Comparison of ENCODE assay signal across 8 cellular contexts in the genomic region with DNA sequence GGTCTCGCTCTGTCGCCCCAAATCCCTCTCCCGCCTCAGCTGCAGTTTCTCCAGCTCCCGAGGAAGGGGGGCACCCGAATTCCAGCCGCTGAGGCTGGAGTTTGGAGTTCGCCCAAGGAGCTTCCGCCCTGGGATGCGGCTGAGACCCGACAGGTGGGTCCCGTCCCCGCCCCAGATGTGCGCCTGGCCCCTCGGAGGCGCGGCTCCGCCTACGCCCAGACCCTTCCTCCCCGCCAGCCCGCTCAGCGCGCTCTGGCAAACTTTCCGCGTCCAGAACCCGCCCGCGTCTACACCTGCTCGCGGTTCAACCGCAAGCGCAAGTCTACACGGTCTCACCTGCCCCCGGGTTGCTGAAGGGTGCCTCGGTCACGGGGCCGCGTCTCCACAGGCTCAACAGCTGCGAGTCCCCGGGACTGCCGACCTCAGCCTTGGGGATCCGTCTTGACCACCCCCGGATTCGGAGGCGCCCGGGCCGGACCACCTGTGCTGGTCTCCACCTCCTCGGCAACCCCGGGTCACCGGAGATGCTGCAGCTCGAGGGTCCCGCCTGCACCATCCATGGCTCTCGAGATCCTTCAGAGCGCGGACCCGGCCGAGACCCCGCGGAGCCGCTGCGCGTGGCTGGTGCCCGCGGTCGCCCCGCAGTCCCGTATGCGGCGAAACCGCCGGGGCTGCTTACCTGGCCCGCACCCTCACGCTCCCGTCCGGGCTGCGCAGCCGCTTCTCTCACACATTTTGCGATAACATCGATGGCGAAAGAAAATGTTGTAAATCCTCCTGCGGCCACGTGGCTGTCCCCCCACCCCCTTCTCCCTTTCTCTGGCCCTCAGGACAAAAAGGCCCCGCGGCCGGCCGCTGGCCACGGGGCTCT.
A peak's percentile ranks its signal among the peaks of the same experiment; 100 is the strongest.
DNase-seq lines count a peak whose midpoint lies in the region; ATAC-seq and TF ChIP-seq lines count a peak whose summit lies in the region.

No MANE protein-coding gene starts in this region.

- H3K4me3 ChIP-seq in heart left ventricle: peak overlapping the region; percentile 27 to 75 (median 62)

- POLR2A ChIA-PET in activated CD4-positive, alpha-beta memory T cell treated with anti-CD3 and anti-CD28 coated beads, Interleukin-2, amount 10 ng/mL, durations not matched to agents 7 days and 5 days (lab: Charles Lee): interaction anchor here (0.7 to 2.3 kb wide), 4 partner anchors 9 to 100 kb away, joined by 3 to 12 read pairs (median 5); partner anchors contain the start of gene TCF20

- WGBS in heart left ventricle, 4 donors: 2 to 4% (median 3%) methylated on average over 18 to 86 of the region's 86 CpGs

- H3K9me3 Mint-ChIP-seq in activated CD4-positive, alpha-beta memory T cell treated with anti-CD3 and anti-CD28 coated beads, Interleukin-2, amount 10 ng/mL, durations not matched to agents 7 days and 5 days: no peaks in the 10 kb centered on the region

- peaks cover 0 to 47% (median 7%) of the 10 kb centered on the region in 9 donors for H3K27me3 ChIP-seq in heart left ventricle

- DNase-seq in activated effector memory CD4-positive, alpha-beta T cell treated with anti-CD3 and anti-CD28 coated beads, Interleukin-2, amount 50 U/mL, for 16 hours: peak; percentile 74
- DNase-seq in activated effector memory CD4-positive, alpha-beta T cell treated with Interleukin-2 at 50 U/mL for 16 hours: no peak
- peak; percentile 23 for DNase-seq in activated CD4-positive, alpha-beta memory T cell treated with anti-CD3 and anti-CD28 coated beads, Interleukin-2, amount 10 ng/mL, durations not matched to agents 7 days and 5 days
- DNase-seq in heart left ventricle: no peak
- DNase-seq in sciatic nerve (ENCODE audit: low spot score): peak; percentile 70
- no peak for DNase-seq in inferior parietal cortex (ENCODE audit: extremely low spot score)
- DNase-seq in OCI-M1 (lab: John Stamatoyannopoulos, UW): no peak

- peaks cover 17% of the 10 kb centered on the region for H3K4me1 Mint-ChIP-seq in activated CD4-positive, alpha-beta memory T cell treated with anti-CD3 and anti-CD28 coated beads, Interleukin-2, amount 10 ng/mL, durations not matched to agents 7 days and 5 days

- H3K9me3 ChIP-seq in heart left ventricle: no peaks in the 10 kb centered on the region

- no peak for TF ChIP-seq CTCF in heart left ventricle (IDR thresholded peaks at IDR 0.05)

- TF ChIP-seq POLR2A in heart left ventricle (IDR thresholded peaks at IDR 0.05): no peak

- CTCF ChIA-PET in activated CD4-positive, alpha-beta memory T cell treated with anti-CD3 and anti-CD28 coated beads, Interleukin-2, amount 10 ng/mL, durations not matched to agents 7 days and 5 days (lab: Charles Lee): interaction anchor here (1.0 to 1.5 kb wide), 5 partner anchors 69 to 622 kb away, joined by 3 to 4 read pairs (median 3); no protein-coding TSS in a partner anchor

- no peaks in the 10 kb centered on the region for H3K36me3 ChIP-seq in heart left ventricle

- H3K27me3 Mint-ChIP-seq in activated CD4-positive, alpha-beta memory T cell treated with anti-CD3 and anti-CD28 coated beads, Interleukin-2, amount 10 ng/mL, durations not matched to agents 7 days and 5 days: peaks cover 48% of the 10 kb centered on the region

- peak overlapping the region; percentile 82 for H3K4me3 Mint-ChIP-seq in activated CD4-positive, alpha-beta memory T cell treated with anti-CD3 and anti-CD28 coated beads, Interleukin-2, amount 10 ng/mL, durations not matched to agents 7 days and 5 days

- peaks cover 0 to 50% (median 30%) of the 10 kb centered on the region in 12 donors for H3K4me1 ChIP-seq in heart left ventricle

- H3K36me3 Mint-ChIP-seq in activated CD4-positive, alpha-beta memory T cell treated with anti-CD3 and anti-CD28 coated beads, Interleukin-2, amount 10 ng/mL, durations not matched to agents 7 days and 5 days (ENCODE audit: low read depth): no peaks in the 10 kb centered on the region

- no peak overlapping the region for H3K27ac Mint-ChIP-seq in activated CD4-positive, alpha-beta memory T cell treated with anti-CD3 and anti-CD28 coated beads, Interleukin-2, amount 10 ng/mL, durations not matched to agents 7 days and 5 days

- peak; percentile 15 for ATAC-seq in HG03571 (IDR thresholded peaks at IDR 0.05; ENCODE audit: unreplicated experiment)
- ATAC-seq in heart left ventricle: peak in 1 of 4 donors; percentile 1
- ATAC-seq in sciatic nerve: no peak

- intact Hi-C loops in heart left ventricle (cut with DNase I) (loop anchor here in 1 of 10 donors (5.0 kb wide), 1 partner anchor 276 kb away; the partner anchor contains the start of gene NDUFA6), sciatic nerve (cut with DNase I) (no loop called here)

- peak overlapping the region in 5 of 12 donors; percentile 14 to 79 (median 32) for H3K27ac ChIP-seq in heart left ventricle

Comparison
In these comparisons a context has a peak if more than half of its experiments do, and no peak if none do; other contexts are left out.
1. DNase-seq: peak in activated effector memory CD4-positive, alpha-beta T cell treated with anti-CD3 and anti-CD28 coated beads, Interleukin-2, amount 50 U/mL, for 16 hours (single experiment), activated CD4-positive, alpha-beta memory T cell treated with anti-CD3 and anti-CD28 coated beads, Interleukin-2, amount 10 ng/mL, durations not matched to agents 7 days and 5 days (single experiment) and sciatic nerve (single experiment); none in activated effector memory CD4-positive, alpha-beta T cell treated with Interleukin-2 at 50 U/mL for 16 hours (single experiment), heart left ventricle (0 of 5), inferior parietal cortex (single experiment) and OCI-M1 (single experiment).